In the genomic region with DNA sequence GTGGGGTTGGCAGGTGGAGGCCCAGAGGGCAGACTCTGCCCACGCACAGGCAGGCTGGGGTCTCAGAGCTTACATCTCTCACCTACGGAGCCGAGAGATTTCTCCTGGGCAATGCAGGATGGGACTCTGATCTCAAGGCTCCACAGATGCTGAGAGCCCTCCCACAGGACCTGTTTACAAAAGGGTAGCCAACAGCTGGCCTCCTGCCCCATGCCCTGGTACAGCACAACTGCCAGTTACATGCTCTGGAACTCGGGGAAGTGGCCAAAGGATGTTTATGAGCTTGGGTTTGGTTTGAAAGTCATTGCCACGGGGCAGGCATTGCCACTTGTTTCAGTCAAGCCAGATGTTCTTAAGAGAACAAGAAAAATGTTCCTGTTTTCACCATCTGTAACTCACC, we compare ENCODE assay signal across 17 cellular contexts. TPM values are rescaled to one million over a fixed set of nuclear protein-coding genes. Genes with fewer than 3 reads are reported as not detected.
A peak's percentile ranks its signal among the peaks of the same experiment; 100 is the strongest.
DNase-seq lines count a peak whose midpoint lies in the region; ATAC-seq and TF ChIP-seq lines count a peak whose summit lies in the region.
"Had no signal": no experiment of that assay in that cellular context is flagged by ENCODE, and none has a peak within 500 bp of the region (broad histone marks: within the 10 kb centered on the region; RNA-seq: fewer than 3 reads in every experiment).

No MANE protein-coding gene starts in this region.

- H3K4me1 ChIP-seq in CD4-positive, CD25-positive, alpha-beta regulatory T cell (ENCODE audit: control insufficient read depth, insufficient read depth, low read length, poor library complexity, severe bottlenecking): peaks cover 33% of the 10 kb centered on the region
- H3K4me1 ChIP-seq in heart left ventricle (peaks cover 6 to 46% (median 35%) of the 10 kb centered on the region in 12 donors), gastrocnemius medialis (peaks cover 37 to 40% of the 10 kb centered on the region in 2 donors)

- 67 to 87% (median 78%) methylated on average over 5 of the region's 5 CpGs for WGBS in heart left ventricle, 4 donors

- no peaks in the 10 kb centered on the region for H3K36me3 Mint-ChIP-seq in CD4-positive, CD25-positive, alpha-beta regulatory T cell
- H3K36me3 Mint-ChIP-seq: IgD-negative memory B cell had no signal

- peak overlapping the region in 1 of 4 donors; percentile 67 for H3K4me3 Mint-ChIP-seq in CD4-positive, CD25-positive, alpha-beta regulatory T cell

- no peaks in the 10 kb centered on the region for H3K27me3 ChIP-seq in CD4-positive, CD25-positive, alpha-beta regulatory T cell (ENCODE audit: control insufficient read depth, insufficient read depth, low read length)
- H3K27me3 ChIP-seq in heart left ventricle: no peaks in the 10 kb centered on the region
- no peaks in the 10 kb centered on the region for H3K27me3 ChIP-seq in gastrocnemius medialis

- peaks cover 8% of the 10 kb centered on the region for H3K36me3 ChIP-seq in CD4-positive, CD25-positive, alpha-beta regulatory T cell (ENCODE audit: control insufficient read depth, insufficient read depth, low read length)
- H3K36me3 ChIP-seq in heart left ventricle (peaks cover 0 to 14% (median 0%) of the 10 kb centered on the region in 9 donors), gastrocnemius medialis (peaks cover 0 to 14% of the 10 kb centered on the region in 2 donors)
- H3K36me3 ChIP-seq: HAP-1 had no signal

- no peak for DNase-seq in CD4-positive, CD25-positive, alpha-beta regulatory T cell
- DNase-seq in RPMI8226: peak; percentile 16
- peak in 1 of 5 donors; percentile 65 for DNase-seq in heart left ventricle
- DNase-seq in gastrocnemius medialis: peak; percentile 44 to 48
- no peak for DNase-seq in kidney tubule cell (ENCODE audit: low spot score)
- DNase-seq: NCI-H2081 treated with DMSO at 0.1 percent for 48 hours; NCI-H524 treated with DMSO at 0.1 percent for 48 hours; SIG-M5; stimulated activated naive CD8-positive, alpha-beta T cell treated with anti-CD3 and anti-CD28 coated beads, Interleukin-15, Interleukin-2, amounts not matched to agents 100 U/mL and 50 U/mL, for 24 hours had no signal

- intact Hi-C loops in heart left ventricle (cut with DNase I): loop anchor here (2.0 to 10.0 kb wide), 7 partner anchors 34 to 852 kb away; partner anchors contain the start of genes INTS6 (in 7 of the 10), WDFY2 (in 4 of the 10), FAM124A (in 1 of the 10) and SUGT1 (in 1 of the 10)
- intact Hi-C loops in gastrocnemius medialis (cut with DNase I; ENCODE audit: low total_unique reads): loop anchor here (5.0 to 10.0 kb wide), 4 partner anchors 394 to 1673 kb away; partner anchors contain the start of genes CKAP2, FAM124A and VPS36

- in situ Hi-C loops in gastrocnemius medialis (cut with MboI; ENCODE audit: low sequenced_read_pairs in 4 of 4): loop anchor here in 3 of 4 donors (10.0 to 25.0 kb wide), 7 partner anchors 212 to 637 kb away; partner anchors contain the start of genes WDFY2 (in 3 of the 3), ALG11 (in 1 of the 3), ATP7B (in 1 of the 3) and NEK5 (in 1 of the 3)

- H3K27ac ChIP-seq in CD4-positive, CD25-positive, alpha-beta regulatory T cell (ENCODE audit: insufficient read depth, low read length, poor library complexity, severe bottlenecking): no peak overlapping the region
- peak overlapping the region in 7 of 12 donors; percentile 97 to 100 (median 100) for H3K27ac ChIP-seq in heart left ventricle
- H3K27ac ChIP-seq in gastrocnemius medialis: peak overlapping the region; percentile 89 to 100 (median 96)

- peaks cover 6% of the 10 kb centered on the region for H3K27me3 Mint-ChIP-seq in CD4-positive, CD25-positive, alpha-beta regulatory T cell
- H3K27me3 Mint-ChIP-seq: IgD-negative memory B cell had no signal

- H3K9me3 ChIP-seq in CD4-positive, CD25-positive, alpha-beta regulatory T cell (ENCODE audit: control insufficient read depth in 2 of 2, low read length in 2 of 2): no peaks in the 10 kb centered on the region
- H3K9me3 ChIP-seq in heart left ventricle (no peaks in the 10 kb centered on the region), gastrocnemius medialis (no peaks in the 10 kb centered on the region)
- H3K9me3 ChIP-seq: HAP-1 had no signal

- H3K9me3 Mint-ChIP-seq in CD4-positive, CD25-positive, alpha-beta regulatory T cell: no peaks in the 10 kb centered on the region
- H3K9me3 Mint-ChIP-seq: activated T-helper 2 cell treated with anti-CD3 and anti-CD28 coated beads, Interferon-gamma antibody, Interleukin-2, Interleukin-4, amounts not matched to agents 10 μg/mL and 5 μg/mL and 100 μg/mL, durations not matched to agents 14 hours and 24 hours and 36 hours; IgD-negative memory B cell had no signal

- peaks cover 16 to 43% (median 33%) of the 10 kb centered on the region in 4 donors for H3K4me1 Mint-ChIP-seq in CD4-positive, CD25-positive, alpha-beta regulatory T cell

- peak overlapping the region in 2 of 3 donors; percentile 75 to 77 for H3K27ac Mint-ChIP-seq in CD4-positive, CD25-positive, alpha-beta regulatory T cell
- H3K27ac Mint-ChIP-seq: activated T-helper 2 cell treated with anti-CD3 and anti-CD28 coated beads, Interferon-gamma antibody, Interleukin-2, Interleukin-4, amounts not matched to agents 10 μg/mL and 5 μg/mL and 100 μg/mL, durations not matched to agents 14 hours and 24 hours and 36 hours had no signal

- TF ChIP-seq POLR2A in heart left ventricle (IDR thresholded peaks at IDR 0.05): no peak
- TF ChIP-seq POLR2A in gastrocnemius medialis (IDR thresholded peaks at IDR 0.05): no peak

- ATAC-seq in CD4-positive, CD25-positive, alpha-beta regulatory T cell (ENCODE audit: low read depth in 2 of 2): no peak
- ATAC-seq in heart left ventricle (peak in 1 of 4 donors; percentile 13), gastrocnemius medialis (peak in 1 of 2 donors; percentile 1), HG02884 (IDR thresholded peaks at IDR 0.05; ENCODE audit: unreplicated experiment) (no peak), GM21619 (IDR thresholded peaks at IDR 0.05; ENCODE audit: unreplicated experiment) (no peak), HG03571 (IDR thresholded peaks at IDR 0.05; ENCODE audit: unreplicated experiment) (no peak)
- ATAC-seq: stimulated activated naive CD8-positive, alpha-beta T cell treated with anti-CD3 and anti-CD28 coated beads, Interleukin-15, Interleukin-2, amounts not matched to agents 100 U/mL and 50 U/mL, for 24 hours had no signal

- H3K4me3 ChIP-seq in CD4-positive, CD25-positive, alpha-beta regulatory T cell (ENCODE audit: low read depth, low read length): no peak overlapping the region
- H3K4me3 ChIP-seq in heart left ventricle (no peak overlapping the region), gastrocnemius medialis (no peak overlapping the region)
- H3K4me3 ChIP-seq: HAP-1 had no signal

- no peak for TF ChIP-seq CTCF in heart left ventricle (IDR thresholded peaks at IDR 0.05)
- TF ChIP-seq CTCF in gastrocnemius medialis (IDR thresholded peaks at IDR 0.05 in 4 of 5, conservative IDR thresholded peaks at IDR 0.05 in 1 of 5): no peak

RNA-seq across cellular contexts. Expression of gene DHRS12, which starts 3.5 kb away (rescaled TPM):
- total RNA-seq in CD4-positive, CD25-positive, alpha-beta regulatory T cell: 25.9 TPM
- 10 to 100 TPM; 31.3 to 42.9 (median 35.4) TPM for polyA plus RNA-seq in CD4-positive, CD25-positive, alpha-beta regulatory T cell
- total RNA-seq in heart left ventricle (10 to 100 TPM in 7 of 9 donors, 1 to 10 TPM in 2; 4.8 to 13.1 (median 12.1) TPM), gastrocnemius medialis (1 to 10 TPM; 1.8 to 6.0 (median 4.7) TPM)
- 10 to 100 TPM in 1 of 2 donors, 1 to 10 TPM in 1; 3.9 to 13.9 TPM for polyA plus RNA-seq in heart left ventricle

RNA-seq across cellular contexts. Expression of gene TMEM272, which starts 44.5 kb away (rescaled TPM):
- 3.3 TPM for total RNA-seq in CD4-positive, CD25-positive, alpha-beta regulatory T cell
- polyA plus RNA-seq in CD4-positive, CD25-positive, alpha-beta regulatory T cell: under 1 TPM in 3 of 4 donors, not detected in 1; 0.13 to 0.49 (median 0.16) TPM
- total RNA-seq in heart left ventricle (1 to 10 TPM in 3 of 9 donors, under 1 TPM in 5, not detected in 1; 0.14 to 1.6 (median 0.45) TPM), gastrocnemius medialis (under 1 TPM in 3 of 4 donors, not detected in 1; 0.20 to 0.41 (median 0.27) TPM)
- under 1 TPM; 0.21 to 0.34 TPM for polyA plus RNA-seq in heart left ventricle
- total RNA-seq: activated T-helper 2 cell treated with anti-CD3 and anti-CD28 coated beads, Interferon-gamma antibody, Interleukin-2, Interleukin-4, amounts not matched to agents 10 μg/mL and 5 μg/mL and 100 μg/mL, durations not matched to agents 14 hours and 24 hours and 36 hours; kidney epithelial cell; renal cortical epithelial cell had no signal
- polyA plus RNA-seq: IgD-negative memory B cell had no signal

Comparison
In these comparisons a context has a peak if more than half of its experiments do, and no peak if none do; other contexts are left out.
1. DNase-seq: peak in RPMI8226 (single experiment) and gastrocnemius medialis (2 of 2); none in CD4-positive, CD25-positive, alpha-beta regulatory T cell (0 of 3) and kidney tubule cell (single experiment).